ENCODE assay signal across 25 cellular contexts in the genomic region with DNA sequence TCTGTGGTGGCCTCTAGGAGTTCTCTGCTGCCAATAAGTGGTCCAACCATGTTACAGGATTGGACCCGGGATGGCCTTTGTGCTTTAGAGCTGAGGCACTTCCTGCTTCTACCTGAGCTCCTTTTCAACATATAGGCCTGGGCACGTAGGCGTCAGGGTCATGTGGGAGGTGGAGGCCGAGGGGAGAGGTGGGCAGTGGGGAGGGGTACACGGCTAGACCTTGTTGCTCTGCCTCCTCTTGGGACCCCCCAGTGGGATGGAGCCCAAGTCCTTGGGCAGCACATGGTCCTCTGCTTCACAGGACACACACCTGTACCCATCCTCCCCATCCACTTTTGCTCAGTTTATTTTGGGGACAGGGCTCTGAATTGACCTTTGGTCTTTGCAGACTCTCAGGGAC. TPM values are rescaled to one million over a fixed set of nuclear protein-coding genes. Genes with fewer than 3 reads are reported as not detected.
DNase-seq lines count a peak whose midpoint lies in the region; ATAC-seq, FAIRE-seq and TF ChIP-seq lines count a peak whose summit lies in the region.
"Had no signal": no experiment of that assay in that cellular context is flagged by ENCODE, and none has a peak within 500 bp of the region (broad histone marks: within the 10 kb centered on the region; RNA-seq: fewer than 3 reads in every experiment).

No MANE protein-coding gene starts in this region.

- H3K36me3 ChIP-seq in K562 (ENCODE audit: control insufficient read depth, insufficient read depth, low read length) (peaks cover 4% of the 10 kb centered on the region; the same call in 1 of the 3 replicates), spleen (peaks cover 0 to 50% (median 17%) of the 10 kb centered on the region in 6 donors)
- H3K36me3 ChIP-seq: BE2C had no signal

- TF ChIP-seq POLR2A in K562 (conservative IDR thresholded peaks at IDR 0.05) (no peak), spleen (IDR thresholded peaks at IDR 0.05) (no peak), erythroblast (IDR thresholded peaks at IDR 0.05; ENCODE audit: low read length) (no peak)

- no peak for TF ChIP-seq EP300 in K562 (IDR thresholded peaks at IDR 0.05; ENCODE audit: low read length)

- intact Hi-C loops in K562 (cut with micrococcal nuclease) = loop anchor here (5.0 kb wide), 1 partner anchor 66 kb away; a partner anchor contains a TSS
- intact Hi-C loops in spleen (cut with DNase I; ENCODE audit: low total_unique reads) = no loop called here

- DNase-seq in K562 (ENCODE audit: extremely low read depth in 1 of 4, low spot score in 3 of 4) (no peak), left lobe of liver (ENCODE audit: low spot score) (no peak), spleen (no peak), erythroblast (lab: John Stamatoyannopoulos, UW) (no peak)
- DNase-seq: 8988T; ACHN; AML-193; BE2C; Calu3; CD4-positive, alpha-beta T cell; CD8-positive, alpha-beta memory T cell; COR-L47; DMS79; EL; GDM1; H9 had no signal

- H3K9ac ChIP-seq in K562 (ENCODE audit: insufficient read depth in 1 of 2, low read depth in 2 of 2, low read length in 2 of 2) = no peak overlapping the region
- H3K9ac ChIP-seq: BLaER1 treated with 17β-estradiol and CSF1 and Interleukin-3, amounts not matched to agents 10 nM and 100 nM had no signal

- TF ChIP-seq RAD21 in K562 (CRISPR knock-in tag; conservative IDR thresholded peaks at IDR 0.05 in 1 of 2, IDR thresholded peaks at IDR 0.05 in 1 of 2) = no peak

- BruUV-seq in K562 (replicated peaks; lab: Mats Ljungman, UMichigan) = no TSS peak

- no peaks in the 10 kb centered on the region for H3K79me2 ChIP-seq in K562 (ENCODE audit: control insufficient read depth, insufficient read depth, low read length)

- CTCF ChIA-PET in K562 (lab: Yijun Ruan, JAX; ENCODE audit: low intra/inter-chr PET ratio) = no interaction called here

- no peak for ATAC-seq in K562
- ATAC-seq in left lobe of liver = peak; percentile 0
- no peak for ATAC-seq in GM21447 (IDR thresholded peaks at IDR 0.05; ENCODE audit: unreplicated experiment)
- ATAC-seq: A549, GM12878, GM23338, HCT116 had no signal

- TF ChIP-seq CTCF in K562 (IDR thresholded peaks at IDR 0.05 in 2 of 3, conservative IDR thresholded peaks at IDR 0.05 in 1 of 3; ENCODE audit: insufficient read depth in 2 of 3, low read depth in 1 of 3, low read length in 3 of 3) (no peak), spleen (IDR thresholded peaks at IDR 0.05 in 8 of 11, conservative IDR thresholded peaks at IDR 0.05 in 3 of 11) (no peak)

- no peak overlapping the region for H3K27ac ChIP-seq in K562 (ENCODE audit: extremely low read depth, low read depth, low read length)
- peak overlapping the region in 7 of 8 donors; percentile 32 to 89 (median 61) for H3K27ac ChIP-seq in spleen
- H3K27ac ChIP-seq: A549; BLaER1 treated with 17β-estradiol and CSF1 and Interleukin-3, amounts not matched to agents 10 nM and 100 nM had no signal

- in situ Hi-C loops in K562 (cut with MboI) = no loop called here

- H4K20me1 ChIP-seq in K562 (replicated peaks; ENCODE audit: control insufficient read depth, insufficient read depth, low read length) = no peaks in the 10 kb centered on the region

- POLR2A ChIA-PET in K562 (lab: Yijun Ruan, JAX) = interaction anchor here (0.9 kb wide), 1 partner anchor 8 kb away, joined by 3 read pairs; no protein-coding TSS in a partner anchor

- H3K27me3 ChIP-seq in K562 (ENCODE audit: control insufficient read depth in 2 of 2, insufficient read depth in 2 of 2, low read length in 2 of 2) (no peaks in the 10 kb centered on the region), spleen (replicated peaks in 1 of 7) (no peaks in the 10 kb centered on the region)
- H3K27me3 ChIP-seq: BE2C; BLaER1 treated with 17β-estradiol and CSF1 and Interleukin-3, amounts not matched to agents 10 nM and 100 nM had no signal

- 50% methylated on average over 4 of the region's 5 CpGs for WGBS in K562 (ENCODE audit: insufficient coverage, low coverage, missing lambda C conversion rate)
- 55 to 86% (median 76%) methylated on average over 5 of the region's 5 CpGs for WGBS in spleen, 5 donors

- no peak overlapping the region for H3K4me3 ChIP-seq in K562
- no peak overlapping the region for H3K4me3 ChIP-seq in spleen
- H3K4me3 ChIP-seq: A549; BLaER1 treated with 17β-estradiol and CSF1 and Interleukin-3, amounts not matched to agents 10 nM and 100 nM; GM12878; GM23338 had no signal

- H3K9me3 ChIP-seq in K562 (replicated peaks; ENCODE audit: control insufficient read depth, insufficient read depth, low read depth, low read length) = no peaks in the 10 kb centered on the region
- H3K9me3 ChIP-seq in spleen = no peaks in the 10 kb centered on the region
- H3K9me3 ChIP-seq: A549; BE2C; BLaER1 treated with 17β-estradiol and CSF1 and Interleukin-3, amounts not matched to agents 10 nM and 100 nM had no signal

- FAIRE-seq in K562 (lab: Jason Lieb, UNC) = no peak
- FAIRE-seq: A549, GM12878, GM19239 had no signal

- no peak overlapping the region for H2AFZ ChIP-seq in K562 (ENCODE audit: low read depth, low read length)
- H2AFZ ChIP-seq: GM23338 had no signal

- H3K4me1 ChIP-seq in K562 (replicated peaks in 1 of 2; ENCODE audit: control insufficient read depth in 2 of 2, insufficient read depth in 2 of 2, low read length in 2 of 2) = peaks cover 47 to 58% of the 10 kb centered on the region in 2 experiments
- peaks cover 14 to 79% (median 43%) of the 10 kb centered on the region in 6 donors for H3K4me1 ChIP-seq in spleen
- H3K4me1 ChIP-seq: A549 had no signal

- no peaks in the 10 kb centered on the region for H3K9me1 ChIP-seq in K562 (ENCODE audit: control insufficient read depth, insufficient read depth, low read length)

- no peak overlapping the region for H3K4me2 ChIP-seq in K562 (ENCODE audit: insufficient read depth, low read length)
- H3K4me2 ChIP-seq: A549; BLaER1 treated with 17β-estradiol and CSF1 and Interleukin-3, amounts not matched to agents 10 nM and 100 nM; GM23338 had no signal

RNA-seq across cellular contexts. Expression of a gene that starts 7.4 kb away (rescaled TPM):
- 9.0 and 19.8 TPM in 2 replicates for total RNA-seq in K562 (2011; cell fraction: chromatin; rRNA removed; ENCODE audit: low replicate concordance)
- 11.1 and 12.5 TPM in 2 replicates for total RNA-seq in K562 (2011; cell fraction: nucleolus; rRNA removed)
- total RNA-seq in K562 (2011; cell fraction: nucleoplasm; rRNA removed) = 7.3 and 12.5 TPM in 2 replicates
- total RNA-seq in K562 (2014; rRNA removed) (8.6 and 10.6 TPM in 2 replicates), K562 (2014; rRNA removed; fragmentation: Illumina TruSeq; extraction: Trizol) (8.1 and 11.4 TPM in 2 replicates), K562 (2015; rRNA removed; fragmentation: Illumina TruSeq; extraction: Trizol) (10.5 and 10.9 TPM in 2 replicates), K562 (2021) (11.1 and 15.7 TPM in 2 replicates), left lobe of liver (154 TPM), spleen (100 to 1,000 TPM in 5 of 7 donors, 10 to 100 TPM in 2; 55.5 to 158 (median 106) TPM)
- polyA plus RNA-seq in K562 (2011; rRNA removed) (9.1 and 12.0 TPM in 2 replicates), K562 (2014; fragmentation: Illumina TruSeq; extraction: Trizol) (18.7 and 22.1 TPM in 2 replicates), K562 (2014; fragmentation: Nextera tagmentation; extraction: Ambion mirVana) (10 to 100 TPM; 12.1 to 22.5 TPM), K562 (2014; rRNA removed) (12.2 and 12.5 TPM in 2 replicates), spleen (100 to 1,000 TPM in 1 of 3 donors, 10 to 100 TPM in 2; 93.2 to 170 (median 97.7) TPM)
- polyA plus RNA-seq in K562 (2011; cell fraction: cytosol; rRNA removed) = 12.2 and 14.5 TPM in 2 replicates
- polyA plus RNA-seq in K562 (2011; cell fraction: nucleus; rRNA removed) = 19.6 and 20.2 TPM in 2 replicates
- 10.1 and 19.0 TPM in 2 replicates for polyA plus RNA-seq in K562 (2012)
- polyA minus RNA-seq in K562 (2011; rRNA and poly(A)+ RNA removed) = 22.9 and 30.5 TPM in 2 replicates
- 6.6 and 10.7 TPM in 2 replicates for polyA minus RNA-seq in K562 (2011; cell fraction: cytosol; rRNA and poly(A)+ RNA removed)
- 3.0 and 11.4 TPM in 2 replicates for polyA minus RNA-seq in K562 (2011; cell fraction: nucleus; rRNA and poly(A)+ RNA removed)
- total RNA-seq: CD4-positive, alpha-beta T cell; H4 had no signal
- polyA plus RNA-seq: CD14-positive monocyte; CD8-positive, alpha-beta memory T cell had no signal

RNA-seq across cellular contexts. Expression of a gene that starts 8.8 kb away (rescaled TPM):
- 71.8 and 159 TPM in 2 replicates for total RNA-seq in K562 (2011; cell fraction: chromatin; rRNA removed; ENCODE audit: low replicate concordance)
- total RNA-seq in K562 (2011; cell fraction: nucleolus; rRNA removed) = 102 and 111 TPM in 2 replicates
- total RNA-seq in K562 (2011; cell fraction: nucleoplasm; rRNA removed) = 67.6 and 87.0 TPM in 2 replicates
- total RNA-seq in K562 (2014; rRNA removed) = 7.8 and 11.0 TPM in 2 replicates
- total RNA-seq in K562 (2014; rRNA removed; fragmentation: Illumina TruSeq; extraction: Trizol) = 6.2 and 6.8 TPM in 2 replicates
- 4.3 and 5.5 TPM in 2 replicates for total RNA-seq in K562 (2015; rRNA removed; fragmentation: Illumina TruSeq; extraction: Trizol)
- total RNA-seq in K562 (2021) = 14.7 and 18.5 TPM in 2 replicates
- 23.2 and 27.0 TPM in 2 replicates for polyA plus RNA-seq in K562 (2011; rRNA removed)
- polyA plus RNA-seq in K562 (2011; cell fraction: cytosol; rRNA removed) = 27.9 and 42.2 TPM in 2 replicates
- polyA plus RNA-seq in K562 (2011; cell fraction: nucleus; rRNA removed) = 68.7 and 118 TPM in 2 replicates
- 13.5 and 15.5 TPM in 2 replicates for polyA plus RNA-seq in K562 (2012)
- 11.9 and 14.3 TPM in 2 replicates for polyA plus RNA-seq in K562 (2014; fragmentation: Illumina TruSeq; extraction: Trizol)
- under 1 TPM; 0.08 to 0.10 TPM for polyA plus RNA-seq in K562 (2014; fragmentation: Nextera tagmentation; extraction: Ambion mirVana)
- polyA plus RNA-seq in K562 (2014; rRNA removed) = 11.2 and 17.6 TPM in 2 replicates
- polyA minus RNA-seq in K562 (2011; rRNA and poly(A)+ RNA removed) = 26.5 and 29.5 TPM in 2 replicates
- polyA minus RNA-seq in K562 (2011; cell fraction: cytosol; rRNA and poly(A)+ RNA removed) = 31.0 and 36.0 TPM in 2 replicates
- polyA minus RNA-seq in K562 (2011; cell fraction: nucleus; rRNA and poly(A)+ RNA removed) = 29.4 TPM in 2 replicates
- 48.4 TPM for total RNA-seq in left lobe of liver
- 100 to 1,000 TPM in 2 of 7 donors, 10 to 100 TPM in 5; 40.1 to 131 (median 87.9) TPM for total RNA-seq in spleen
- polyA plus RNA-seq in spleen = 10 to 100 TPM; 15.0 to 21.5 (median 18.7) TPM
- polyA plus RNA-seq: CD14-positive monocyte had no signal

RNA-seq across cellular contexts. Expression of a gene that starts 12.3 kb away (rescaled TPM):
- 21.5 and 28.9 TPM in 2 replicates for total RNA-seq in K562 (2011; cell fraction: chromatin; rRNA removed; ENCODE audit: low replicate concordance)
- total RNA-seq in K562 (2011; cell fraction: nucleolus; rRNA removed) = 28.0 and 30.3 TPM in 2 replicates
- total RNA-seq in K562 (2011; cell fraction: nucleoplasm; rRNA removed) = 31.4 and 33.9 TPM in 2 replicates
- total RNA-seq in K562 (2014; rRNA removed) (9.5 and 13.6 TPM in 2 replicates), K562 (2014; rRNA removed; fragmentation: Illumina TruSeq; extraction: Trizol) (3.6 and 5.4 TPM in 2 replicates), K562 (2015; rRNA removed; fragmentation: Illumina TruSeq; extraction: Trizol) (7.6 and 8.0 TPM in 2 replicates), K562 (2021) (6.9 and 9.1 TPM in 2 replicates), left lobe of liver (243 TPM), spleen (100 to 1,000 TPM in 3 of 7 donors, 10 to 100 TPM in 4; 67.0 to 126 (median 93.1) TPM)
- polyA plus RNA-seq in K562 (2011; rRNA removed) (6.3 and 6.8 TPM in 2 replicates), K562 (2014; fragmentation: Illumina TruSeq; extraction: Trizol) (7.3 and 8.8 TPM in 2 replicates), K562 (2014; fragmentation: Nextera tagmentation; extraction: Ambion mirVana) (1 to 10 TPM; 1.4 to 1.9 TPM), K562 (2014; rRNA removed) (10.7 and 13.7 TPM in 2 replicates), spleen (10 to 100 TPM; 19.1 to 26.1 (median 20.3) TPM)
- 7.0 and 15.3 TPM in 2 replicates for polyA plus RNA-seq in K562 (2011; cell fraction: cytosol; rRNA removed)
- 15.2 and 31.3 TPM in 2 replicates for polyA plus RNA-seq in K562 (2011; cell fraction: nucleus; rRNA removed)
- 5.0 and 22.5 TPM in 2 replicates for polyA plus RNA-seq in K562 (2012)
- 4.2 and 6.3 TPM in 2 replicates for polyA minus RNA-seq in K562 (2011; rRNA and poly(A)+ RNA removed)
- 6.9 and 12.2 TPM in 2 replicates for polyA minus RNA-seq in K562 (2011; cell fraction: cytosol; rRNA and poly(A)+ RNA removed)
- 13.3 and 14.9 TPM in 2 replicates for polyA minus RNA-seq in K562 (2011; cell fraction: nucleus; rRNA and poly(A)+ RNA removed)

RNA-seq across cellular contexts. Expression of a gene that starts 29.1 kb away (rescaled TPM):
- 1.5 and 1.9 TPM in 2 replicates for total RNA-seq in K562 (2011; cell fraction: chromatin; rRNA removed; ENCODE audit: low replicate concordance)
- 0.50 and 0.66 TPM in 2 replicates for total RNA-seq in K562 (2011; cell fraction: nucleolus; rRNA removed)
- total RNA-seq in K562 (2011; cell fraction: nucleoplasm; rRNA removed) = 0.37 and 1.8 TPM in 2 replicates
- total RNA-seq in K562 (2014; rRNA removed) = 0.16 and 1.0 TPM in 2 replicates
- 0.13 and 0.33 TPM in 2 replicates for total RNA-seq in K562 (2014; rRNA removed; fragmentation: Illumina TruSeq; extraction: Trizol)
- 0.14 and 0.19 TPM in 2 replicates for total RNA-seq in K562 (2015; rRNA removed; fragmentation: Illumina TruSeq; extraction: Trizol)
- 0.96 and 1.0 TPM in 2 replicates for total RNA-seq in K562 (2021)
- polyA plus RNA-seq in K562 (2011; rRNA removed) = 0.33 and 0.81 TPM in 2 replicates
- polyA plus RNA-seq in K562 (2011; cell fraction: cytosol; rRNA removed) = 0.42 and 0.77 TPM in 2 replicates
- polyA plus RNA-seq in K562 (2011; cell fraction: nucleus; rRNA removed) = 1.4 and 2.8 TPM in 2 replicates
- 0.20 and 0.98 TPM in 2 replicates for polyA plus RNA-seq in K562 (2012)
- 0.33 and 0.36 TPM in 2 replicates for polyA plus RNA-seq in K562 (2014; fragmentation: Illumina TruSeq; extraction: Trizol)
- polyA plus RNA-seq in K562 (2014; fragmentation: Nextera tagmentation; extraction: Ambion mirVana) = under 1 TPM in 1 of 2 experiments, not detected in 1; 0.07 TPM
- 0.11 and 0.53 TPM in 2 replicates for polyA plus RNA-seq in K562 (2014; rRNA removed)
- 0.28 and 0.99 TPM in 2 replicates for polyA minus RNA-seq in K562 (2011; rRNA and poly(A)+ RNA removed)
- polyA minus RNA-seq in K562 (2011; cell fraction: cytosol; rRNA and poly(A)+ RNA removed) = 1.5 TPM in 1 of 2 replicates, not detected in the other
- polyA minus RNA-seq in K562 (2011; cell fraction: nucleus; rRNA and poly(A)+ RNA removed) = 0.40 and 0.67 TPM in 2 replicates
- total RNA-seq in left lobe of liver = 1,748 TPM
- total RNA-seq in spleen = 100 to 1,000 TPM; 188 to 421 (median 289) TPM
- polyA plus RNA-seq in spleen = 100 to 1,000 TPM in 2 of 3 donors, 10 to 100 TPM in 1; 91.8 to 183 (median 154) TPM
